2 cellular contexts compared by ENCODE assay signal in the genomic region with DNA sequence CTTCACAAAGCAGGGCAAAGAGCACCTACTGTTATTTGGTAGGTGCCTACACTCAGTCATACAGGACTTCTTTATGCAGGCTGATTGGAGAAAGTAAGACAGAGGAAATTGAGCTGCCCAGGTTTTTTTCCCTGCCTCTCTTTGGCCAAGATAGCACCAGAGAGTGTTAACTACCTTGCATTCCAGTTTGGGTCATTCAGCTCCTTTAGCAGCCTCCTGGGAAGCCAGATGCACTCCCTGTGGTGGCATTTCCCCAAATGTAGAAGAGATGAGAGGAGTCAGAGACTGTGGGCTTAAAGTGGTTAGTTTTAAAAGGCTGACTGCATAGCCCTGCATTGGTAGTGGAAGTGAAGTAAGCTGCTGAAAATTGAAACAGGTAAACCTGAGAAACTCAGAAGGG.
TF ChIP-seq lines count a peak whose summit lies in the region.

No MANE protein-coding gene starts in this region.

TF ChIP-seq in IMR-90, 13 proteins besides CTCF, POLR2A, EP300 and RAD21:
- TF ChIP-seq FOS (IDR thresholded peaks at IDR 0.05; ENCODE audit: low read depth, low read length), result no peak
- TF ChIP-seq MXI1 (IDR thresholded peaks at IDR 0.05; ENCODE audit: borderline replicate concordance, low read depth, low read length), result no peak
- no peak for TF ChIP-seq MAZ (IDR thresholded peaks at IDR 0.05; ENCODE audit: borderline replicate concordance, low read depth, low read length)
- no peak for TF ChIP-seq MAFK (IDR thresholded peaks at IDR 0.05; ENCODE audit: low read depth, low read length)
- TF ChIP-seq NFE2L2 (IDR thresholded peaks at IDR 0.05; ENCODE audit: low read depth, low read length), result no peak
- TF ChIP-seq, protein P1, sequence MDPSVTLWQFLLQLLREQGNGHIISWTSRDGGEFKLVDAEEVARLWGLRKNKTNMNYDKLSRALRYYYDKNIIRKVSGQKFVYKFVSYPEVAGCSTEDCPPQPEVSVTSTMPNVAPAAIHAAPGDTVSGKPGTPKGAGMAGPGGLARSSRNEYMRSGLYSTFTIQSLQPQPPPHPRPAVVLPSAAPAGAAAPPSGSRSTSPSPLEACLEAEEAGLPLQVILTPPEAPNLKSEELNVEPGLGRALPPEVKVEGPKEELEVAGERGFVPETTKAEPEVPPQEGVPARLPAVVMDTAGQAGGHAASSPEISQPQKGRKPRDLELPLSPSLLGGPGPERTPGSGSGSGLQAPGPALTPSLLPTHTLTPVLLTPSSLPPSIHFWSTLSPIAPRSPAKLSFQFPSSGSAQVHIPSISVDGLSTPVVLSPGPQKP (IDR thresholded peaks at IDR 0.05; ENCODE audit: borderline replicate concordance, low read depth, low read length), result no peak
- TF ChIP-seq, protein P2, sequence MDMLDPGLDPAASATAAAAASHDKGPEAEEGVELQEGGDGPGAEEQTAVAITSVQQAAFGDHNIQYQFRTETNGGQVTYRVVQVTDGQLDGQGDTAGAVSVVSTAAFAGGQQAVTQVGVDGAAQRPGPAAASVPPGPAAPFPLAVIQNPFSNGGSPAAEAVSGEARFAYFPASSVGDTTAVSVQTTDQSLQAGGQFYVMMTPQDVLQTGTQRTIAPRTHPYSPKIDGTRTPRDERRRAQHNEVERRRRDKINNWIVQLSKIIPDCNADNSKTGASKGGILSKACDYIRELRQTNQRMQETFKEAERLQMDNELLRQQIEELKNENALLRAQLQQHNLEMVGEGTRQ (IDR thresholded peaks at IDR 0.05; ENCODE audit: low read depth, low read length), result no peak
- no peak for TF ChIP-seq RFX5 (IDR thresholded peaks at IDR 0.05; ENCODE audit: low read depth, low read length)
- TF ChIP-seq RCOR1 (IDR thresholded peaks at IDR 0.05; ENCODE audit: insufficient replicate concordance, low read length), result no peak
- TF ChIP-seq CHD1 (IDR thresholded peaks at IDR 0.05; ENCODE audit: low read depth, low read length), result no peak
- TF ChIP-seq SMC3 (IDR thresholded peaks at IDR 0.05; ENCODE audit: low read depth, low read length), result no peak
- TF ChIP-seq CEBPB (IDR thresholded peaks at IDR 0.05; ENCODE audit: low read depth, low read length), result no peak
- TF ChIP-seq BHLHE40 (IDR thresholded peaks at IDR 0.05; ENCODE audit: low read depth, low read length), result no peak

TF ChIP-seq in neural cell, 6 proteins besides CTCF, POLR2A, EP300 and RAD21:
- no peak for TF ChIP-seq TAF1 (IDR thresholded peaks at IDR 0.05; ENCODE audit: low read depth)
- TF ChIP-seq MXI1 (conservative IDR thresholded peaks at IDR 0.05; ENCODE audit: poor library complexity, severe bottlenecking), result no peak
- TF ChIP-seq EZH2 (IDR thresholded peaks at IDR 0.05; ENCODE audit: borderline replicate concordance, insufficient read depth, low read length, poor library complexity, severe bottlenecking), result no peak
- no peak for TF ChIP-seq POLR2AphosphoS5 (IDR thresholded peaks at IDR 0.05)
- TF ChIP-seq, protein P3, sequence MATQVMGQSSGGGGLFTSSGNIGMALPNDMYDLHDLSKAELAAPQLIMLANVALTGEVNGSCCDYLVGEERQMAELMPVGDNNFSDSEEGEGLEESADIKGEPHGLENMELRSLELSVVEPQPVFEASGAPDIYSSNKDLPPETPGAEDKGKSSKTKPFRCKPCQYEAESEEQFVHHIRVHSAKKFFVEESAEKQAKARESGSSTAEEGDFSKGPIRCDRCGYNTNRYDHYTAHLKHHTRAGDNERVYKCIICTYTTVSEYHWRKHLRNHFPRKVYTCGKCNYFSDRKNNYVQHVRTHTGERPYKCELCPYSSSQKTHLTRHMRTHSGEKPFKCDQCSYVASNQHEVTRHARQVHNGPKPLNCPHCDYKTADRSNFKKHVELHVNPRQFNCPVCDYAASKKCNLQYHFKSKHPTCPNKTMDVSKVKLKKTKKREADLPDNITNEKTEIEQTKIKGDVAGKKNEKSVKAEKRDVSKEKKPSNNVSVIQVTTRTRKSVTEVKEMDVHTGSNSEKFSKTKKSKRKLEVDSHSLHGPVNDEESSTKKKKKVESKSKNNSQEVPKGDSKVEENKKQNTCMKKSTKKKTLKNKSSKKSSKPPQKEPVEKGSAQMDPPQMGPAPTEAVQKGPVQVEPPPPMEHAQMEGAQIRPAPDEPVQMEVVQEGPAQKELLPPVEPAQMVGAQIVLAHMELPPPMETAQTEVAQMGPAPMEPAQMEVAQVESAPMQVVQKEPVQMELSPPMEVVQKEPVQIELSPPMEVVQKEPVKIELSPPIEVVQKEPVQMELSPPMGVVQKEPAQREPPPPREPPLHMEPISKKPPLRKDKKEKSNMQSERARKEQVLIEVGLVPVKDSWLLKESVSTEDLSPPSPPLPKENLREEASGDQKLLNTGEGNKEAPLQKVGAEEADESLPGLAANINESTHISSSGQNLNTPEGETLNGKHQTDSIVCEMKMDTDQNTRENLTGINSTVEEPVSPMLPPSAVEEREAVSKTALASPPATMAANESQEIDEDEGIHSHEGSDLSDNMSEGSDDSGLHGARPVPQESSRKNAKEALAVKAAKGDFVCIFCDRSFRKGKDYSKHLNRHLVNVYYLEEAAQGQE (IDR thresholded peaks at IDR 0.05; ENCODE audit: borderline replicate concordance), result no peak
- TF ChIP-seq SMC3 (conservative IDR thresholded peaks at IDR 0.05; ENCODE audit: poor library complexity), result no peak
TF ChIP-seq in neural cell: peak in this region for 0.
